ENCODE assay signal across 9 cellular contexts in genomic region chr15:74793135-74794028, GRCh38. TPM values are rescaled to one million over a fixed set of nuclear protein-coding genes. Genes with fewer than 3 reads are reported as not detected.
DNase-seq lines count a peak whose midpoint lies in the region; ATAC-seq and TF ChIP-seq lines count a peak whose summit lies in the region.
"Had no signal": no experiment of that assay in that cellular context is flagged by ENCODE, and none has a peak within 500 bp of the region (broad histone marks: within the 10 kb centered on the region; RNA-seq: fewer than 3 reads in every experiment).

No MANE protein-coding gene starts in this region.

- H3K9me3 Mint-ChIP-seq in activated B cell treated with CpG ODN at 0.5 μM for 24 hours, result no peaks in the 10 kb centered on the region

- H3K36me3 ChIP-seq in prostate gland, result no peaks in the 10 kb centered on the region

- POLR2A ChIA-PET in activated B cell treated with CpG ODN at 0.5 μM for 24 hours (lab: Charles Lee), result interaction anchor here (0.6 to 32.5 kb wide), 10 partner anchors 10 to 702 kb away, joined by 3 to 2569 read pairs (median 4); partner anchors contain the start of genes CLK3, COX5A, CSK and UBL7

- peak; percentile 69 for TF ChIP-seq CTCF in GM13977 (IDR thresholded peaks at IDR 0.05; ENCODE audit: extremely low read depth, insufficient read depth, missing control alignments)
- no peak for TF ChIP-seq CTCF in activated B cell treated with CpG ODN at 0.5 μM for 24 hours (IDR thresholded peaks at IDR 0.05)
- peak; percentile 52 for TF ChIP-seq CTCF in cardiac fibroblast (IDR thresholded peaks at IDR 0.05; ENCODE audit: low read depth, low read length)
- no peak for TF ChIP-seq CTCF in prostate gland (IDR thresholded peaks at IDR 0.05)

- ATAC-seq in activated B cell treated with CpG ODN at 0.5 μM for 24 hours (ENCODE audit: low read depth) (no peak), GM21619 (IDR thresholded peaks at IDR 0.05; ENCODE audit: unreplicated experiment) (no peak)

- peak overlapping the region; percentile 70 for H3K4me3 Mint-ChIP-seq in activated B cell treated with CpG ODN at 0.5 μM for 24 hours

- peaks cover 68% of the 10 kb centered on the region for H3K36me3 Mint-ChIP-seq in activated B cell treated with CpG ODN at 0.5 μM for 24 hours (ENCODE audit: low read depth)

- H3K4me3 ChIP-seq in cardiac fibroblast (replicated peaks in 1 of 2; ENCODE audit: low read depth in 2 of 2, low read length in 2 of 2) (no peak overlapping the region), prostate gland (no peak overlapping the region)

- H3K27me3 Mint-ChIP-seq in activated B cell treated with CpG ODN at 0.5 μM for 24 hours, result no peaks in the 10 kb centered on the region

- peaks cover 19% of the 10 kb centered on the region for H3K4me1 ChIP-seq in prostate gland (replicated peaks)

- DNase-seq in GM13977 (ENCODE audit: low spot score), result no peak
- DNase-seq in activated B cell treated with CpG ODN at 0.5 μM for 24 hours, result no peak
- peak in 1 of 2 donors; percentile 40 for DNase-seq in cardiac fibroblast (ENCODE audit: low read depth in 2 of 2)
- peak; percentile 52 to 63 for DNase-seq in stimulated activated CD4-positive, alpha-beta T cell treated with anti-CD3 and anti-CD28 coated beads, Interleukin-15, amount 100 ng/mL, for 1 hour (ENCODE audit: low read depth in 1 of 2, low spot score in 1 of 2)
- no peak for DNase-seq in G401 (ENCODE audit: low spot score)
- no peak for DNase-seq in SW 1271 (lab: John Stamatoyannopoulos, UW)
- DNase-seq in prostate gland (ENCODE audit: low spot score), result no peak

- in situ Hi-C loops in GM13977 (cut with MboI; ENCODE audit: low pct_unique_long_range_greater_than_20kb, low sequenced_read_pairs, unreplicated experiment) (no loop called here), G401 (cut with HindIII; ENCODE audit: low sequenced_read_pairs) (no loop called here)

- TF ChIP-seq POLR2A in prostate gland (IDR thresholded peaks at IDR 0.05), result no peak

- intact Hi-C loops in activated B cell treated with CpG ODN at 0.5 μM for 24 hours (cut with micrococcal nuclease) (loop anchor here (1.0 kb wide), 1 partner anchor 22 kb away; no protein-coding TSS in a partner anchor), prostate gland (cut with DNase I) (no loop called here)

- H3K27me3 ChIP-seq in prostate gland (replicated peaks; ENCODE audit: insufficient read depth), result no peaks in the 10 kb centered on the region

- 75% methylated on average over 12 of the region's 12 CpGs for WGBS in prostate gland

- H3K4me1 Mint-ChIP-seq in activated B cell treated with CpG ODN at 0.5 μM for 24 hours, result peaks cover 96% of the 10 kb centered on the region

- H3K9me3 ChIP-seq in prostate gland, result no peaks in the 10 kb centered on the region

- CTCF ChIA-PET in activated B cell treated with CpG ODN at 0.5 μM for 24 hours (lab: Charles Lee), result interaction anchor here (0.6 to 26.2 kb wide), 7 partner anchors 9 to 159 kb away, joined by 3 to 1146 read pairs (median 4); partner anchors contain the start of gene CSK

- H3K27ac Mint-ChIP-seq in activated B cell treated with CpG ODN at 0.5 μM for 24 hours, result peak overlapping the region; percentile 99

- H3K27ac ChIP-seq in prostate gland, result no peak overlapping the region

RNA-seq across cellular contexts. Expression of gene CSK, which starts 11.5 kb away (rescaled TPM):
- total RNA-seq in activated B cell treated with CpG ODN at 0.5 μM for 24 hours (540 and 557 TPM in 2 replicates), prostate gland (10 to 100 TPM; 45.3 to 57.0 TPM)
- total RNA-seq in G401 (2014; rRNA removed; shearing (Covaris generic)), result 27.8 and 31.3 TPM in 2 replicates

RNA-seq across cellular contexts. Expression of gene LMAN1L, which starts 19.3 kb away (rescaled TPM):
- total RNA-seq in activated B cell treated with CpG ODN at 0.5 μM for 24 hours, result 1.0 and 2.2 TPM in 2 replicates
- not detected in 2 replicates for total RNA-seq in G401 (2014; rRNA removed; shearing (Covaris generic))
- 100 to 1,000 TPM; 219 to 229 TPM for total RNA-seq in prostate gland

RNA-seq across cellular contexts. Expression of gene CPLX3, which starts 33.0 kb away (rescaled TPM):
- total RNA-seq in activated B cell treated with CpG ODN at 0.5 μM for 24 hours (0.20 and 0.22 TPM in 2 replicates), prostate gland (10 to 100 TPM; 40.5 to 59.8 TPM)
- not detected in 2 replicates for total RNA-seq in G401 (2014; rRNA removed; shearing (Covaris generic))

RNA-seq across cellular contexts. Expression of gene CYP1A2, which starts 44.7 kb away (rescaled TPM):
- total RNA-seq in activated B cell treated with CpG ODN at 0.5 μM for 24 hours (0.16 TPM in 1 of 2 replicates, not detected in the other), prostate gland (under 1 TPM in 1 of 2 donors, not detected in 1; 0.46 TPM)
- total RNA-seq in G401 (2014; rRNA removed; shearing (Covaris generic)), result not detected in 2 replicates
- total RNA-seq: T-helper 1 cell treated with Interleukin-12 subunit alpha and Interleukin-12 subunit beta and Interleukin-4 antibody, amounts not matched to agents 30 ng/mL and 1 ng/mL, for 36 hours had no signal

RNA-seq across cellular contexts. Expression of gene ULK3, which starts 49.6 kb away (rescaled TPM):
- total RNA-seq in activated B cell treated with CpG ODN at 0.5 μM for 24 hours (43.6 and 52.1 TPM in 2 replicates), prostate gland (10 to 100 TPM; 44.6 to 98.5 TPM)
- total RNA-seq in G401 (2014; rRNA removed; shearing (Covaris generic)), result 32.1 and 40.9 TPM in 2 replicates

Comparison
In these comparisons a context has a peak if more than half of its experiments do, and no peak if none do; other contexts are left out.
1. DNase-seq: peak in stimulated activated CD4-positive, alpha-beta T cell treated with anti-CD3 and anti-CD28 coated beads, Interleukin-15, amount 100 ng/mL, for 1 hour (2 of 2); none in GM13977 (single experiment), activated B cell treated with CpG ODN at 0.5 μM for 24 hours (single experiment), G401 (single experiment), SW 1271 (0 of 2) and prostate gland (single experiment).
2. CTCF ChIP-seq: peak in GM13977 (single experiment) and cardiac fibroblast (single experiment); none in activated B cell treated with CpG ODN at 0.5 μM for 24 hours (single experiment) and prostate gland (0 of 4).
3. RNA of gene LMAN1L, which starts 19.3 kb away (total RNA-seq): 219 to 229 TPM in prostate gland; 1.0 to 2.2 TPM in activated B cell treated with CpG ODN at 0.5 μM for 24 hours and not detected in G401; every median in the first group is over 10 times any median in the second.
4. RNA of gene CPLX3, which starts 33.0 kb away (total RNA-seq): 40.5 to 59.8 TPM in prostate gland; 0.20 to 0.22 TPM in activated B cell treated with CpG ODN at 0.5 μM for 24 hours and not detected in G401; every median in the first group is over 10 times any median in the second.